Comparison of ENCODE assay signal across 17 cellular contexts in the genomic region with DNA sequence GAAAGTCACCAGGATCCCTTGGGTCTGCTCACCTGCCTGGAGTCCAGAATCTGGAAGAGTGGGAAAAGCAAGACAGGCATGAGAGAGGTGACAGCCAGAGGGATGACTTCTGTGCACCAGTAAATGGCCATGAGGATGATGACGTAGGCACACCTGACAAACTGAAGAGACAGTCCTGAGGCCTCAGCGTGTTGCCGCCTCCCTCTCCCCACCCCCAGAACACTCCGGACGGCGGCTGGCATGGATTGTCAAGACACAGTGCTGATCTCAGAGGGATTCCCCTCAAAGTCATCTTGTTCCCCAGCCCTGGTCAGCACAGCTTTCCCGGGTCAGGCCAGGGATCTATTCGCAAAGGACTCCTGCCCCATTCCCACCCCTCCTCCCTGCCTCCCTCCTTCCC. TPM values are rescaled to one million over a fixed set of nuclear protein-coding genes. Genes with fewer than 3 reads are reported as not detected.
DNase-seq lines count a peak whose midpoint lies in the region; ATAC-seq and TF ChIP-seq lines count a peak whose summit lies in the region.
"Had no signal": no experiment of that assay in that cellular context is flagged by ENCODE, and none has a peak within 500 bp of the region (broad histone marks: within the 10 kb centered on the region; RNA-seq: fewer than 3 reads in every experiment).

No MANE protein-coding gene starts in this region.

- H3K4me3 ChIP-seq in coronary artery = no peak overlapping the region
- H3K4me3 ChIP-seq: A549, GM23248 had no signal

- DNase-seq in coronary artery (ENCODE audit: low spot score) (peak; percentile 53), left lobe of liver (ENCODE audit: low spot score) (peak; percentile 44), osteocyte (ENCODE audit: extremely low spot score, unreplicated experiment) (peak; percentile 70), amniotic stem cell (lab: John Stamatoyannopoulos, UW) (no peak)
- DNase-seq: BE2C; CD8-positive, alpha-beta T cell; COR-L47; DMS153; DMS79 treated with DMSO at 0.1 percent for 48 hours; EL; GM23248 had no signal

- H3K27me3 Mint-ChIP-seq in osteocyte (ENCODE audit: unreplicated experiment) = peaks cover 23% of the 10 kb centered on the region

- no peaks in the 10 kb centered on the region for H3K4me1 Mint-ChIP-seq in osteocyte (ENCODE audit: unreplicated experiment)

- ATAC-seq in left lobe of liver (no peak), HG03196 (IDR thresholded peaks at IDR 0.05; ENCODE audit: unreplicated experiment) (no peak), HG03108 (IDR thresholded peaks at IDR 0.05; ENCODE audit: unreplicated experiment) (no peak)
- ATAC-seq: A549; CD8-positive, alpha-beta T cell; HCT116 had no signal

- TF ChIP-seq CTCF in coronary artery (IDR thresholded peaks at IDR 0.05) = no peak
- TF ChIP-seq CTCF in osteocyte (IDR thresholded peaks at IDR 0.05) = no peak

- no peak overlapping the region for H3K27ac ChIP-seq in coronary artery
- H3K27ac ChIP-seq: A549, C4-2B, GM23248, HL-60 had no signal

- H3K9me3 Mint-ChIP-seq in osteocyte (ENCODE audit: unreplicated experiment) = no peaks in the 10 kb centered on the region
- H3K9me3 Mint-ChIP-seq: CD8-positive, alpha-beta T cell had no signal

- H3K27ac Mint-ChIP-seq in osteocyte (ENCODE audit: unreplicated experiment) = no peak overlapping the region
- H3K27ac Mint-ChIP-seq: CD8-positive, alpha-beta T cell had no signal

- H3K36me3 Mint-ChIP-seq in osteocyte (ENCODE audit: unreplicated experiment) = no peaks in the 10 kb centered on the region
- H3K36me3 Mint-ChIP-seq: CD8-positive, alpha-beta T cell had no signal

- H3K4me3 Mint-ChIP-seq in osteocyte (ENCODE audit: unreplicated experiment) = no peak overlapping the region
- H3K4me3 Mint-ChIP-seq: CD8-positive, alpha-beta T cell had no signal

RNA-seq across cellular contexts. Expression of gene SLC13A5, which starts 6.2 kb away (rescaled TPM):
- total RNA-seq in left lobe of liver (273 TPM), osteocyte (not detected in 2 replicates)
- total RNA-seq: CD8-positive, alpha-beta T cell; GM23248 had no signal

RNA-seq across cellular contexts. Expression of gene XAF1, which starts 48.9 kb away (rescaled TPM):
- 27.2 TPM for total RNA-seq in left lobe of liver
- total RNA-seq in osteocyte = 0.91 and 1.5 TPM in 2 replicates

RNA-seq across cellular contexts. Expression of gene C17orf100, which starts 55.4 kb away (rescaled TPM):
- total RNA-seq in left lobe of liver (1.9 TPM), osteocyte (3.1 and 3.2 TPM in 2 replicates)

RNA-seq across cellular contexts. Expression of gene MED31, which starts 55.6 kb away (rescaled TPM):
- total RNA-seq in left lobe of liver = 6.5 TPM
- total RNA-seq in osteocyte = 13.4 and 17.4 TPM in 2 replicates

Comparison
In these comparisons a context has a peak if more than half of its experiments do, and no peak if none do; other contexts are left out.
1. RNA of gene SLC13A5, which starts 6.2 kb away (total RNA-seq): 273 TPM in left lobe of liver (single experiment); not detected in osteocyte; every median in the first group is over 100 times any median in the second.
2. RNA of gene XAF1, which starts 48.9 kb away (total RNA-seq): 27.2 TPM in left lobe of liver (single experiment); 0.91 to 1.5 TPM in osteocyte; every median in the first group is over 10 times any median in the second.